Comparison of ENCODE assay signal across 1 cellular context in the genomic region with DNA sequence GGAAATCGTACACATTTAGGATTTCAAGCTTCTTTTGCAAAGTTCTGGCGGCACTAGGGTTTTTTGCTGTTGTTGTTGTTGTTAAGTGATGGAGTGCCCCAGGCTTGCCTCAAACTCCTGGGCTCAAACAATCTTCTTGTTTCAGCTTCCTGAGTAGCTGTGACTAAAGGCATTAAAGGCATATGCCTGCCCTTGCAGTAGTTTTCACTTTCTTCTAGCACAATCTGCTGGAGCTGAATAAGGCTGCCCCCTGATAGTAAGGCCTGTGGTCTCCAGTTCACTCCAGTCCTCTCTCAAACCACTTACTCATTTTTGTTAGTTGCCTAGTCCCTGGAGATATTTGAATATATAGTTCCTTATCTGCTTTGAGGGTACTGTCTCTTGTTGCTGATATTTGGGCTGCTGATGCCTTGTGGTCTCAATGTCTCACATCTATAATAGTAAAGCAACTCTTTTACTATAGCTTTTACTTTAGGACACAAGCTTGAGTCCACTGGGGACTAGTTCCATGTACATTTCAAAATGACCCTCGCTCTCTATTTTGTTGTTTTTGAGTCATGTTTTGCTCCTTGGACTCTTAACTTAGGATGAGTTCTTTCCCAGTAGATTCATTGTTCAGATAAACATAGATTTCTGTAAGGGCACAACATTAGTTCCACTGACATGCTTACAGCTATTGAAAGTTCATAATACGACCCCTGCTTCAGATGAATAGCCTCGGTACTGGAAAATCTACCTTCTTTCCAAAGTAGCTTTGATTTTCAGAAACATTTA.
A peak's percentile ranks its signal among the peaks of the same experiment; 100 is the strongest.
TF ChIP-seq lines count a peak whose summit lies in the region.

No MANE protein-coding gene starts in this region.

TF ChIP-seq in HepG2, 621 proteins besides CTCF, POLR2A, EP300 and RAD21 (continued from another document):
- peak; percentile 42; the same call in 1 of the 2 replicates for TF ChIP-seq SAP130 (CRISPR knock-in tag; IDR thresholded peaks at IDR 0.05; ENCODE audit: low read depth)
- no peak for TF ChIP-seq HES4 (CRISPR knock-in tag; IDR thresholded peaks at IDR 0.05; ENCODE audit: borderline replicate concordance)
- no peak for TF ChIP-seq ZSCAN12 (CRISPR knock-in tag; IDR thresholded peaks at IDR 0.05)
- peak; percentile 43; the same call in 1 of the 2 replicates for TF ChIP-seq MED1 (CRISPR knock-in tag; IDR thresholded peaks at IDR 0.05)
- no peak for TF ChIP-seq HDAC2 (CRISPR knock-in tag; IDR thresholded peaks at IDR 0.05)
- TF ChIP-seq, protein P1, sequence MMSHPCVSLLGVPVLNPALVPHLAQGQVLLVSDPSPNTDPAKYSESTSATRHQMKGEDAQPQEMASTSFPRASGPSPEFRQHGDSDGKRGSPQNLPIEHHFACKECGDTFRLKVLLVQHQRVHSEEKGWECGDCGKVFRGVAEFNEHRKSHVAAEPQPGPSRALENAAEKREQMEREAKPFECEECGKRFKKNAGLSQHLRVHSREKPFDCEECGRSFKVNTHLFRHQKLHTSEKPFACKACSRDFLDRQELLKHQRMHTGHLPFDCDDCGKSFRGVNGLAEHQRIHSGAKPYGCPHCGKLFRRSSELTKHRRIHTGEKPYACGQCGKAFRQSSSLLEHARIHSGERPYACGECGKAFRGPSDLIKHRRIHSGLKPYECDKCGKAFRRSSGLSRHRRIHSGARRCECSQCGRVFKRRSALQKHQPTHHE (CRISPR knock-in tag; IDR thresholded peaks at IDR 0.05; ENCODE audit: borderline replicate concordance), result no peak
- TF ChIP-seq FOSL1 (CRISPR knock-in tag; IDR thresholded peaks at IDR 0.05; ENCODE audit: borderline replicate concordance), result peak; percentile 36; the same call in 1 of the 2 replicates
- peak; percentile 35; the same call in 1 of the 2 replicates for TF ChIP-seq NCOR1 (IDR thresholded peaks at IDR 0.05; ENCODE audit: borderline replicate concordance, low read length)
- TF ChIP-seq FOXP1 (IDR thresholded peaks at IDR 0.05), result no peak
- TF ChIP-seq FOXP1 (CRISPR knock-in tag; IDR thresholded peaks at IDR 0.05), result 0 out of 2 replicates have a peak, but pooled peaks have one; percentile 34
- 0 out of 2 replicates have a peak, but pooled peaks have one; percentile 24 for TF ChIP-seq ZNF510 (CRISPR knock-in tag; IDR thresholded peaks at IDR 0.05; ENCODE audit: low read depth)
- TF ChIP-seq ZNF282 (IDR thresholded peaks at IDR 0.05; ENCODE audit: partially characterized antibody), result no peak
- peak; percentile 72; the same call in 1 of the 2 replicates for TF ChIP-seq POGZ (CRISPR knock-in tag; IDR thresholded peaks at IDR 0.05)
- no peak for TF ChIP-seq NFIC (IDR thresholded peaks at IDR 0.05; ENCODE audit: low read length)
- no peak for TF ChIP-seq BCL3 (CRISPR knock-in tag; IDR thresholded peaks at IDR 0.05)
